14 cellular contexts compared by ENCODE assay signal in genomic region chr12:45050331-45050750, GRCh38. TPM values are rescaled to one million over a fixed set of nuclear protein-coding genes. Genes with fewer than 3 reads are reported as not detected.
DNase-seq lines count a peak whose midpoint lies in the region; ATAC-seq, FAIRE-seq and TF ChIP-seq lines count a peak whose summit lies in the region.
"Had no signal": no experiment of that assay in that cellular context is flagged by ENCODE, and none has a peak within 500 bp of the region (broad histone marks: within the 10 kb centered on the region; RNA-seq: fewer than 3 reads in every experiment).

No MANE protein-coding gene starts in this region.

- DNase-seq in SK-N-SH (no peak), left kidney (ENCODE audit: low read depth, low spot score) (peak; percentile 36), SJCRH30 (no peak), GM12892 (ENCODE audit: insufficient read length) (no peak)
- DNase-seq: ACHN; effector CD4-positive, alpha-beta T cell; transverse colon had no signal

- POLR2A ChIA-PET in SK-N-SH (lab: Yijun Ruan, JAX): no interaction called here

- H3K9me2 ChIP-seq in SK-N-SH: no peaks in the 10 kb centered on the region

- no peak for TF ChIP-seq CTCF in SK-N-SH (IDR thresholded peaks at IDR 0.05)

- no peaks in the 10 kb centered on the region for H3K79me2 ChIP-seq in SK-N-SH (ENCODE audit: insufficient read depth)

- peaks cover 0 to 4% of the 10 kb centered on the region in 2 experiments; a peak in 1 of 4 replicates for H3K4me1 ChIP-seq in SK-N-SH (ENCODE audit: control insufficient read depth in 1 of 2, insufficient read depth in 2 of 2, low read depth in 1 of 2, low read length in 1 of 2)
- H3K4me1 ChIP-seq in subcutaneous abdominal adipose tissue (ENCODE audit: control insufficient read depth in 5 of 5, insufficient read depth in 5 of 5, low read length in 5 of 5): peaks cover 0 to 37% (median 22%) of the 10 kb centered on the region in 5 donors
- no peaks in the 10 kb centered on the region for H3K4me1 ChIP-seq in SJCRH30

- TF ChIP-seq POLR2A in GM12892 (IDR thresholded peaks at IDR 0.05; ENCODE audit: low read depth, low read length): no peak

- H3K27ac ChIP-seq in SK-N-SH (ENCODE audit: low read depth in 2 of 2, low read length in 1 of 2) (no peak overlapping the region), cingulate gyrus (ENCODE audit: low read depth, low read length) (peak overlapping the region; percentile 54), subcutaneous abdominal adipose tissue (ENCODE audit: low read depth, low read length) (no peak overlapping the region), SJCRH30 (no peak overlapping the region)
- H3K27ac ChIP-seq: transverse colon had no signal

- 17% methylated on average over 2 of the region's 38 CpGs for WGBS in SK-N-SH (ENCODE audit: low lambda C conversion rate)

- no peak for ATAC-seq in SK-N-SH treated with all-trans-retinoic acid at 6 μM for 48 hours
- ATAC-seq in GM21423 (IDR thresholded peaks at IDR 0.05; ENCODE audit: unreplicated experiment): no peak

- no peaks in the 10 kb centered on the region for H3F3A ChIP-seq in SK-N-SH (replicated peaks; ENCODE audit: insufficient read depth)

- H3K9me3 ChIP-seq in SK-N-SH (no peaks in the 10 kb centered on the region), subcutaneous abdominal adipose tissue (ENCODE audit: control insufficient read depth in 5 of 5, low read length in 5 of 5) (no peaks in the 10 kb centered on the region), SJCRH30 (replicated peaks) (no peaks in the 10 kb centered on the region)
- H3K9me3 ChIP-seq: transverse colon had no signal

- H3K9ac ChIP-seq in SK-N-SH (no peak overlapping the region), subcutaneous abdominal adipose tissue (ENCODE audit: low read length in 5 of 5) (no peak overlapping the region)

- peak overlapping the region; percentile 17 to 39; a peak in 2 of 4 replicates for H3K4me3 ChIP-seq in SK-N-SH (ENCODE audit: low read depth in 2 of 2, low read length in 1 of 2)
- peak overlapping the region; percentile 62 to 90 (median 69) for H3K4me3 ChIP-seq in subcutaneous abdominal adipose tissue (ENCODE audit: low read depth in 1 of 5, low read length in 5 of 5)
- no peak overlapping the region for H3K4me3 ChIP-seq in SJCRH30

- H4K20me1 ChIP-seq in SK-N-SH (ENCODE audit: insufficient read depth): no peaks in the 10 kb centered on the region

- FAIRE-seq in GM12892 (lab: Jason Lieb, UNC): no peak

- H3K27me3 ChIP-seq in SK-N-SH (ENCODE audit: insufficient read depth): peaks cover 21% of the 10 kb centered on the region
- peaks cover 0 to 5% (median 3%) of the 10 kb centered on the region in 5 donors for H3K27me3 ChIP-seq in subcutaneous abdominal adipose tissue (ENCODE audit: control insufficient read depth in 5 of 5, insufficient read depth in 4 of 5, low read length in 5 of 5)
- H3K27me3 ChIP-seq in SJCRH30: peaks cover 14% of the 10 kb centered on the region

- CTCF ChIA-PET in SK-N-SH (lab: Yijun Ruan, JAX): interaction anchor here (1.5 to 1.6 kb wide), 2 partner anchors 78 to 102 kb away, joined by 3 to 4 read pairs; no protein-coding TSS in a partner anchor

- H3K36me3 ChIP-seq in SK-N-SH (replicated peaks in 1 of 2; ENCODE audit: control insufficient read depth in 1 of 2, insufficient read depth in 2 of 2, low read length in 1 of 2) (no peaks in the 10 kb centered on the region), subcutaneous abdominal adipose tissue (ENCODE audit: control insufficient read depth in 5 of 5, insufficient read depth in 5 of 5, low read length in 5 of 5) (no peaks in the 10 kb centered on the region), SJCRH30 (no peaks in the 10 kb centered on the region)
- H3K36me3 ChIP-seq: transverse colon had no signal

- no peak for TF ChIP-seq EP300 in SK-N-SH (IDR thresholded peaks at IDR 0.05; ENCODE audit: borderline replicate concordance in 1 of 2, low read depth in 1 of 2, low read length in 1 of 2)

- H3K4me2 ChIP-seq in SK-N-SH: peak overlapping the region; percentile 57; the same call in 1 of the 2 replicates

- H2AFZ ChIP-seq in SK-N-SH (ENCODE audit: low read depth): no peak overlapping the region

- TF ChIP-seq RAD21 in SK-N-SH (IDR thresholded peaks at IDR 0.05; ENCODE audit: low read length): no peak

TF ChIP-seq in SK-N-SH, 30 proteins besides CTCF, POLR2A, EP300 and RAD21 (continues in another document):
- TF ChIP-seq ZBTB33 (IDR thresholded peaks at IDR 0.05; ENCODE audit: borderline replicate concordance, low read depth) (no peak), MXI1 (IDR thresholded peaks at IDR 0.05; ENCODE audit: low read depth, low read length) (no peak), RCOR1 (IDR thresholded peaks at IDR 0.05; ENCODE audit: low read length) (no peak), GATA2 (CRISPR knock-in tag; IDR thresholded peaks at IDR 0.05) (no peak)

TF ChIP-seq in SK-N-SH treated with all-trans-retinoic acid at 6 μM for 48 hours, 23 proteins besides CTCF, POLR2A, EP300 and RAD21:
- TF ChIP-seq ARNTL (CRISPR knock-in tag; IDR thresholded peaks at IDR 0.05; ENCODE audit: borderline replicate concordance, low read depth) (no peak), RARB (CRISPR knock-in tag; IDR thresholded peaks at IDR 0.05) (no peak), BACH2 (CRISPR knock-in tag; IDR thresholded peaks at IDR 0.05; ENCODE audit: borderline replicate concordance) (no peak), PPARA (CRISPR knock-in tag; IDR thresholded peaks at IDR 0.05; ENCODE audit: borderline replicate concordance) (no peak), ISL1 (CRISPR knock-in tag; IDR thresholded peaks at IDR 0.05) (no peak), OSR1 (CRISPR knock-in tag; IDR thresholded peaks at IDR 0.05) (no peak), POU6F1 (CRISPR knock-in tag; IDR thresholded peaks at IDR 0.05; ENCODE audit: borderline replicate concordance, low read depth) (no peak), ZNF8 (CRISPR knock-in tag; IDR thresholded peaks at IDR 0.05) (no peak), ZNF70 (CRISPR knock-in tag; IDR thresholded peaks at IDR 0.05) (no peak), CSDC2 (CRISPR knock-in tag; IDR thresholded peaks at IDR 0.05) (no peak), TCF4 (CRISPR knock-in tag; IDR thresholded peaks at IDR 0.05; ENCODE audit: borderline replicate concordance) (no peak), SNAI2 (CRISPR knock-in tag; IDR thresholded peaks at IDR 0.05) (no peak), CREB5 (CRISPR knock-in tag; IDR thresholded peaks at IDR 0.05; ENCODE audit: low read depth) (no peak), ZFP3 (CRISPR knock-in tag; IDR thresholded peaks at IDR 0.05) (no peak), ZFP30 (CRISPR knock-in tag; IDR thresholded peaks at IDR 0.05) (no peak)

RNA-seq across cellular contexts. Expression of gene DBX2, which starts 0.6 kb away (rescaled TPM):
- polyA plus RNA-seq in SK-N-SH (2012; rRNA removed): not detected in 2 replicates
- not detected in 2 replicates for polyA plus RNA-seq in SK-N-SH (2012; cell fraction: cytosol; rRNA removed)
- not detected in 2 replicates for polyA plus RNA-seq in SK-N-SH (2012; cell fraction: nucleus; rRNA removed)
- total RNA-seq in SJCRH30 (2014; rRNA removed; shearing (Covaris generic)): not detected in 2 replicates
- polyA plus RNA-seq in GM12892 (2012; ENCODE audit: missing spikeins): not detected
- total RNA-seq: Daoy; natural killer cell treated with Interleukin-12 subunit alpha and Interleukin-12 subunit beta and Interleukin-15 and Interleukin-18, amount 100 ng/mL, for 72 hours; RPMI7951 had no signal
